ENCODE assay signal across 15 cellular contexts in genomic region chr1:8591547-8591946, GRCh38.
"Had no signal": no experiment of that assay in that cellular context is flagged by ENCODE, and none has a peak within 500 bp of the region (broad histone marks: within the 10 kb centered on the region; RNA-seq: fewer than 3 reads in every experiment).

No MANE protein-coding gene starts in this region.

- H3K27me3 Mint-ChIP-seq: activated B cell treated with CpG ODN at 0.5 μM for 24 hours; activated naive CD8-positive, alpha-beta T cell treated with anti-CD3 and anti-CD28 coated beads for 36 hours had no signal

- FAIRE-seq: islet of Langerhans, pancreas had no signal

- ATAC-seq: activated T-cell treated with anti-CD3 and anti-CD28 coated beads, Interleukin-2, amount 50 U/mL, for 4 hours; foreskin keratinocyte had no signal

- H3K27ac ChIP-seq: foreskin keratinocyte, left lung, pancreas, transverse colon had no signal

- H3K27me3 ChIP-seq: foreskin keratinocyte, left lung, pancreas, right atrium auricular region, transverse colon had no signal

- H3K9me3 ChIP-seq: left lung, pancreas, right atrium auricular region, transverse colon had no signal

- H3K4me3 ChIP-seq: left lung, pancreas, right atrium auricular region, skin epidermis, transverse colon had no signal

- H3K4me3 Mint-ChIP-seq: activated B cell treated with CpG ODN at 0.5 μM for 24 hours; activated naive CD8-positive, alpha-beta T cell treated with anti-CD3 and anti-CD28 coated beads for 36 hours; activated T-cell treated with anti-CD3 and anti-CD28 coated beads, Interleukin-2, amount 50 U/mL, for 4 hours; neural crest cell had no signal

- DNase-seq: activated B cell treated with CpG ODN at 0.5 μM for 24 hours; activated CD4-positive, alpha-beta T cell treated with anti-CD3 and anti-CD28 coated beads, Interleukin-2, amount 50 U/mL, for 1 hour; activated effector memory CD4-positive, alpha-beta T cell treated with anti-CD3 and anti-CD28 coated beads, Interleukin-2, amount 50 U/mL, for 16 hours; activated naive CD8-positive, alpha-beta T cell treated with anti-CD3 and anti-CD28 coated beads for 36 hours; activated T-cell treated with anti-CD3 and anti-CD28 coated beads, Interleukin-2, amount 50 U/mL, for 4 hours; left lung; mesenchymal stem cell; pancreas; transverse colon had no signal

- H3K9me3 Mint-ChIP-seq: activated B cell treated with CpG ODN at 0.5 μM for 24 hours; activated T-cell treated with anti-CD3 and anti-CD28 coated beads, Interleukin-2, amount 50 U/mL, for 4 hours; neural crest cell; T-helper 1 cell treated with Interleukin-12 subunit alpha and Interleukin-12 subunit beta and Interleukin-4 antibody, amounts not matched to agents 30 μg/mL and 1 μg/mL, for 36 hours had no signal

- H3K27ac Mint-ChIP-seq: activated B cell treated with CpG ODN at 0.5 μM for 24 hours had no signal

- H3K36me3 ChIP-seq: left lung, pancreas, right atrium auricular region, transverse colon had no signal
